In the genomic region with DNA sequence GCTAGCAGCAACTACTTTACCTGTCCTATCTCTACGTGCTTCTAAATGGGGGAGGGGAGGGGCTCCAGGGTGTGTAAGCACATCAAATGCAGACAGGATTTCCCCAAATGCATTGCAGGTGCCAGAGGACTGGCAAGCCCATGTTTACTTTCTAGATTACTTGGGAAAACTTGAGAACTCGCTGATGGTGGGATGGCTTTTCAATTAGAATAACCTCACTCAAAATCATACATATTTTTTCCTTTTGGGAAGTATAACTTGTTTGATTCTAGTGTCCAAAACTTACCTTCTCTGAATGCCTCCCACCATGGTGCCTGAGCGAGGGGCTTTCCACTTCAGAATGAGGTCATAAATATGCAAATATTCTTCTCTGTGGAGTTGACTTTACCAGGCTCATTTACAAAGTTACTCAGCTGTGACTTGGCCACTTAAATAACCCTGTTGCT, we compare ENCODE assay signal across 10 cellular contexts.
DNase-seq lines count a peak whose midpoint lies in the region; ATAC-seq and TF ChIP-seq lines count a peak whose summit lies in the region.
"Had no signal": no experiment of that assay in that cellular context is flagged by ENCODE, and none has a peak within 500 bp of the region (broad histone marks: within the 10 kb centered on the region; RNA-seq: fewer than 3 reads in every experiment).

No MANE protein-coding gene starts in this region.

- H3K9ac ChIP-seq in smooth muscle cell (ENCODE audit: low read depth), result no peak overlapping the region
- H3K9ac ChIP-seq: KMS-11 had no signal

- H3F3A ChIP-seq in smooth muscle cell (ENCODE audit: low read depth), result no peaks in the 10 kb centered on the region

- H3K79me2 ChIP-seq in smooth muscle cell (ENCODE audit: low read depth), result no peaks in the 10 kb centered on the region

- no peaks in the 10 kb centered on the region for H3K27me3 ChIP-seq in smooth muscle cell (ENCODE audit: low read depth)
- peaks cover 2% of the 10 kb centered on the region for H3K27me3 ChIP-seq in foreskin keratinocyte

- no peak overlapping the region for H3K4me2 ChIP-seq in smooth muscle cell
- H3K4me2 ChIP-seq: KMS-11 had no signal

- DNase-seq in smooth muscle cell (lab: John Stamatoyannopoulos, UW; ENCODE audit: unreplicated experiment), result no peak
- DNase-seq in T-helper 1 cell, result no peak
- DNase-seq in activated T-cell treated with anti-CD3 and anti-CD28 coated beads, Interleukin-2, amount 50 U/mL, for 1 hour, result no peak
- DNase-seq in foreskin keratinocyte, result no peak
- no peak for DNase-seq in 8988T
- DNase-seq: stimulated activated CD4-positive, alpha-beta T cell treated with anti-CD3 and anti-CD28 coated beads, Interleukin-12 subunit alpha, Interleukin-12 subunit beta, amount 100 ng/mL, for 4 hours had no signal

- WGBS in smooth muscle cell (ENCODE audit: low lambda C conversion rate), result 83% methylated on average over 3 of the region's 3 CpGs

- H3K4me1 ChIP-seq in smooth muscle cell (ENCODE audit: low read depth) (no peaks in the 10 kb centered on the region), foreskin keratinocyte (no peaks in the 10 kb centered on the region)

- H4K20me1 ChIP-seq in smooth muscle cell (ENCODE audit: low read depth), result no peaks in the 10 kb centered on the region

- peak; percentile 93 for ATAC-seq in GM19328 (IDR thresholded peaks at IDR 0.05; ENCODE audit: unreplicated experiment)
- ATAC-seq in HG02759 (IDR thresholded peaks at IDR 0.05; ENCODE audit: unreplicated experiment), result peak; percentile 95
- ATAC-seq in HG03565 (IDR thresholded peaks at IDR 0.05; ENCODE audit: unreplicated experiment), result peak; percentile 96
- no peak for ATAC-seq in foreskin keratinocyte

- no peaks in the 10 kb centered on the region for H3K9me3 ChIP-seq in smooth muscle cell (replicated peaks; ENCODE audit: low read depth)

- no peaks in the 10 kb centered on the region for H3K36me3 ChIP-seq in smooth muscle cell (ENCODE audit: low read depth)

- TF ChIP-seq CTCF in smooth muscle cell (IDR thresholded peaks at IDR 0.05; ENCODE audit: borderline replicate concordance, insufficient read depth, poor library complexity, severe bottlenecking), result no peak
- no peak for TF ChIP-seq CTCF in foreskin keratinocyte (conservative IDR thresholded peaks at IDR 0.05)

- H3K4me3 ChIP-seq in smooth muscle cell, result no peak overlapping the region

- H3K27ac ChIP-seq in smooth muscle cell (ENCODE audit: low read depth) (no peak overlapping the region), foreskin keratinocyte (no peak overlapping the region)
- H3K27ac ChIP-seq: KMS-11 had no signal

- peak overlapping the region; percentile 29 for H2AFZ ChIP-seq in smooth muscle cell (ENCODE audit: low read depth)
